Comparison of ENCODE assay signal across 2 cellular contexts in the genomic region with DNA sequence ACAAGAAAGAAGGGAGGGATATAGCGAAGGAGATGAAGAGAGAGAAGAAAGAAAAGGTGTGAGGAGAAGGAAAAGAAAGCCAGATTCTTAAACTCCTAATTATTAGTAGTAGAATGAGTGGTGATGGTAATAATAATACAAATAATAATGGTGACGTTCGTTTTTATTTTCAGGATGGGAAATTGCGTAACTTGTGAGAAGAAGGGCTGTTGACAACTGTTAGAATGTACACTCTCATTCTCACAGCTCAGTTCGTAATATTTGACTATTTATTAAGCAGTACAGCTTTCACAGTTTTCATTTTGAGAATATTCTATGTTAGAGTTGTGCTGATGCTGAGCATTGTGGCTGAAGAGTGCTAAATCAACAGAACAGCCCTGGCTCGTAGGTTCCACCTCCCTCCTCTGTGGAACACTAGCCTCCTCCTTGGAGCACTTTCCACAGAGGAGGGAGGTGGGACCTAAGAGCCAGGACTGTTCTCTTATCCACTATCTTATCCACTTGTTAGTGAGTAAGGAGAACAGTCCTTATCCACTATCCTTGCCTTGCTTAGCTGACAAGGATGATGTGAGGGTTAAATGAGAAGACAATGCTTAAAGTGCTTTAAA.
TF ChIP-seq lines count a peak whose summit lies in the region.

No MANE protein-coding gene starts in this region.

TF ChIP-seq in GM23338, 12 proteins besides CTCF, POLR2A, EP300 and RAD21:
- TF ChIP-seq, protein P1, sequence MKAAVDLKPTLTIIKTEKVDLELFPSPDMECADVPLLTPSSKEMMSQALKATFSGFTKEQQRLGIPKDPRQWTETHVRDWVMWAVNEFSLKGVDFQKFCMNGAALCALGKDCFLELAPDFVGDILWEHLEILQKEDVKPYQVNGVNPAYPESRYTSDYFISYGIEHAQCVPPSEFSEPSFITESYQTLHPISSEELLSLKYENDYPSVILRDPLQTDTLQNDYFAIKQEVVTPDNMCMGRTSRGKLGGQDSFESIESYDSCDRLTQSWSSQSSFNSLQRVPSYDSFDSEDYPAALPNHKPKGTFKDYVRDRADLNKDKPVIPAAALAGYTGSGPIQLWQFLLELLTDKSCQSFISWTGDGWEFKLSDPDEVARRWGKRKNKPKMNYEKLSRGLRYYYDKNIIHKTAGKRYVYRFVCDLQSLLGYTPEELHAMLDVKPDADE (IDR thresholded peaks at IDR 0.05), result no peak

TF ChIP-seq in IMR-90, 13 proteins besides CTCF, POLR2A, EP300 and RAD21:
- TF ChIP-seq BHLHE40 (IDR thresholded peaks at IDR 0.05; ENCODE audit: low read depth, low read length) (no peak), MAZ (IDR thresholded peaks at IDR 0.05; ENCODE audit: borderline replicate concordance, low read depth, low read length) (no peak), MAFK (IDR thresholded peaks at IDR 0.05; ENCODE audit: low read depth, low read length) (no peak), RFX5 (IDR thresholded peaks at IDR 0.05; ENCODE audit: low read depth, low read length) (no peak), CEBPB (IDR thresholded peaks at IDR 0.05; ENCODE audit: low read depth, low read length) (peak; percentile 58), MXI1 (IDR thresholded peaks at IDR 0.05; ENCODE audit: borderline replicate concordance, low read depth, low read length) (no peak), SMC3 (IDR thresholded peaks at IDR 0.05; ENCODE audit: low read depth, low read length) (no peak)
- TF ChIP-seq, protein P2, sequence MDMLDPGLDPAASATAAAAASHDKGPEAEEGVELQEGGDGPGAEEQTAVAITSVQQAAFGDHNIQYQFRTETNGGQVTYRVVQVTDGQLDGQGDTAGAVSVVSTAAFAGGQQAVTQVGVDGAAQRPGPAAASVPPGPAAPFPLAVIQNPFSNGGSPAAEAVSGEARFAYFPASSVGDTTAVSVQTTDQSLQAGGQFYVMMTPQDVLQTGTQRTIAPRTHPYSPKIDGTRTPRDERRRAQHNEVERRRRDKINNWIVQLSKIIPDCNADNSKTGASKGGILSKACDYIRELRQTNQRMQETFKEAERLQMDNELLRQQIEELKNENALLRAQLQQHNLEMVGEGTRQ (IDR thresholded peaks at IDR 0.05; ENCODE audit: low read depth, low read length), result no peak
- TF ChIP-seq, protein P3, sequence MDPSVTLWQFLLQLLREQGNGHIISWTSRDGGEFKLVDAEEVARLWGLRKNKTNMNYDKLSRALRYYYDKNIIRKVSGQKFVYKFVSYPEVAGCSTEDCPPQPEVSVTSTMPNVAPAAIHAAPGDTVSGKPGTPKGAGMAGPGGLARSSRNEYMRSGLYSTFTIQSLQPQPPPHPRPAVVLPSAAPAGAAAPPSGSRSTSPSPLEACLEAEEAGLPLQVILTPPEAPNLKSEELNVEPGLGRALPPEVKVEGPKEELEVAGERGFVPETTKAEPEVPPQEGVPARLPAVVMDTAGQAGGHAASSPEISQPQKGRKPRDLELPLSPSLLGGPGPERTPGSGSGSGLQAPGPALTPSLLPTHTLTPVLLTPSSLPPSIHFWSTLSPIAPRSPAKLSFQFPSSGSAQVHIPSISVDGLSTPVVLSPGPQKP (IDR thresholded peaks at IDR 0.05; ENCODE audit: borderline replicate concordance, low read depth, low read length), result no peak
